Comparison of ENCODE assay signal across 20 cellular contexts in genomic region chr2:118971245-118972122, GRCh38. TPM values are rescaled to one million over a fixed set of nuclear protein-coding genes. Genes with fewer than 3 reads are reported as not detected.
A peak's percentile ranks its signal among the peaks of the same experiment; 100 is the strongest.
DNase-seq lines count a peak whose midpoint lies in the region; ATAC-seq and TF ChIP-seq lines count a peak whose summit lies in the region.
"Had no signal": no experiment of that assay in that cellular context is flagged by ENCODE, and none has a peak within 500 bp of the region (broad histone marks: within the 10 kb centered on the region; RNA-seq: fewer than 3 reads in every experiment).

No MANE protein-coding gene starts in this region.

- intact Hi-C loops in upper lobe of right lung (cut with DNase I), result no loop called here
- intact Hi-C loops in activated T-helper 1 cell treated with anti-CD3 and anti-CD28 coated beads, Interleukin-12 subunit alpha, Interleukin-12 subunit beta, Interleukin-2, Interleukin-4 antibody, amounts not matched to agents 30 ng/mL and 10 ng/mL and 1 ng/mL, durations not matched to agents 14 hours and 24 hours and 36 hours (cut with micrococcal nuclease), result no loop called here

- CTCF ChIA-PET in WTC11 (lab: Charles Lee), result interaction anchor here (1.4 kb wide), 1 partner anchor 90 kb away, joined by 4 read pairs; no protein-coding TSS in a partner anchor

- H3K4me3 Mint-ChIP-seq in WTC11, result no peak overlapping the region
- H3K4me3 Mint-ChIP-seq in activated T-helper 1 cell treated with anti-CD3 and anti-CD28 coated beads, Interleukin-12 subunit alpha, Interleukin-12 subunit beta, Interleukin-2, Interleukin-4 antibody, amounts not matched to agents 30 ng/mL and 10 ng/mL and 1 ng/mL, durations not matched to agents 14 hours and 24 hours and 36 hours, result no peak overlapping the region
- H3K4me3 Mint-ChIP-seq: nephron progenitor cell, T-helper 17 cell had no signal

- peaks cover 7% of the 10 kb centered on the region for H3K4me1 Mint-ChIP-seq in WTC11
- H3K4me1 Mint-ChIP-seq in activated T-helper 1 cell treated with anti-CD3 and anti-CD28 coated beads, Interleukin-12 subunit alpha, Interleukin-12 subunit beta, Interleukin-2, Interleukin-4 antibody, amounts not matched to agents 30 ng/mL and 10 ng/mL and 1 ng/mL, durations not matched to agents 14 hours and 24 hours and 36 hours (ENCODE audit: low read depth), result no peaks in the 10 kb centered on the region

- no peaks in the 10 kb centered on the region for H3K36me3 ChIP-seq in H7 (replicated peaks; ENCODE audit: control insufficient read depth, insufficient read depth, low read length)
- no peaks in the 10 kb centered on the region for H3K36me3 ChIP-seq in upper lobe of right lung
- H3K36me3 ChIP-seq: adrenal gland, gastroesophageal sphincter, MG63, SJCRH30 had no signal

- H3K27ac ChIP-seq in upper lobe of right lung, result peak overlapping the region; percentile 0
- H3K27ac ChIP-seq: adrenal gland, gastroesophageal sphincter, SJCRH30 had no signal

- H3K27me3 Mint-ChIP-seq in WTC11 (ENCODE audit: low read depth), result peaks cover 37% of the 10 kb centered on the region
- H3K27me3 Mint-ChIP-seq in activated T-helper 1 cell treated with anti-CD3 and anti-CD28 coated beads, Interleukin-12 subunit alpha, Interleukin-12 subunit beta, Interleukin-2, Interleukin-4 antibody, amounts not matched to agents 30 ng/mL and 10 ng/mL and 1 ng/mL, durations not matched to agents 14 hours and 24 hours and 36 hours (ENCODE audit: insufficient read depth), result peaks cover 3% of the 10 kb centered on the region

- peaks cover 16% of the 10 kb centered on the region for H3K4me1 ChIP-seq in upper lobe of right lung
- H3K4me1 ChIP-seq: adrenal gland, gastroesophageal sphincter, SJCRH30 had no signal

- TF ChIP-seq CTCF in WTC11 (IDR thresholded peaks at IDR 0.05) (no peak), upper lobe of right lung (IDR thresholded peaks at IDR 0.05) (no peak)

- H3K36me3 Mint-ChIP-seq in WTC11, result no peaks in the 10 kb centered on the region
- H3K36me3 Mint-ChIP-seq in activated T-helper 1 cell treated with anti-CD3 and anti-CD28 coated beads, Interleukin-12 subunit alpha, Interleukin-12 subunit beta, Interleukin-2, Interleukin-4 antibody, amounts not matched to agents 30 ng/mL and 10 ng/mL and 1 ng/mL, durations not matched to agents 14 hours and 24 hours and 36 hours (ENCODE audit: low read depth), result no peaks in the 10 kb centered on the region

- H3K9me3 Mint-ChIP-seq in WTC11, result peaks cover 2% of the 10 kb centered on the region; the same call in 1 of the 2 replicates
- no peaks in the 10 kb centered on the region for H3K9me3 Mint-ChIP-seq in activated T-helper 1 cell treated with anti-CD3 and anti-CD28 coated beads, Interleukin-12 subunit alpha, Interleukin-12 subunit beta, Interleukin-2, Interleukin-4 antibody, amounts not matched to agents 30 ng/mL and 10 ng/mL and 1 ng/mL, durations not matched to agents 14 hours and 24 hours and 36 hours
- H3K9me3 Mint-ChIP-seq: nephron progenitor cell had no signal

- POLR2A ChIA-PET in WTC11 (lab: Charles Lee), result no interaction called here

- no peaks in the 10 kb centered on the region for H3K9me3 ChIP-seq in upper lobe of right lung
- H3K9me3 ChIP-seq: adrenal gland, MG63, SJCRH30 had no signal

- no peak overlapping the region for H3K27ac Mint-ChIP-seq in WTC11
- no peak overlapping the region for H3K27ac Mint-ChIP-seq in activated T-helper 1 cell treated with anti-CD3 and anti-CD28 coated beads, Interleukin-12 subunit alpha, Interleukin-12 subunit beta, Interleukin-2, Interleukin-4 antibody, amounts not matched to agents 30 ng/mL and 10 ng/mL and 1 ng/mL, durations not matched to agents 14 hours and 24 hours and 36 hours
- H3K27ac Mint-ChIP-seq: nephron progenitor cell, T-helper 17 cell had no signal

- H3K27me3 ChIP-seq in H7 (ENCODE audit: control insufficient read depth, insufficient read depth, low read length) (peaks cover 6% of the 10 kb centered on the region), upper lobe of right lung (no peaks in the 10 kb centered on the region)
- H3K27me3 ChIP-seq: adrenal gland, MG63 had no signal

- peak; percentile 60 for ATAC-seq in WTC11
- no peak for ATAC-seq in upper lobe of right lung

- DNase-seq in H7 (peak; percentile 38), WTC11 (ENCODE audit: low spot score) (no peak), islet precursor cell (peak; percentile 78), upper lobe of right lung (no peak), hepatic stellate cell (ENCODE audit: low spot score) (no peak), HCEC 1CT (no peak)
- no peak for DNase-seq in activated T-helper 1 cell treated with anti-CD3 and anti-CD28 coated beads, Interleukin-12 subunit alpha, Interleukin-12 subunit beta, Interleukin-2, Interleukin-4 antibody, amounts not matched to agents 30 ng/mL and 10 ng/mL and 1 ng/mL, durations not matched to agents 14 hours and 24 hours and 36 hours (ENCODE audit: low spot score)
- DNase-seq: activated CD4-positive, alpha-beta T cell treated with anti-CD3 and anti-CD28 coated beads, Interleukin-2, amount 50 U/mL, for 4 hours; activated CD8-positive, alpha-beta memory T cell treated with anti-CD3 and anti-CD28 coated beads, Interleukin-2, amount 50 U/mL, for 48 hours; activated effector memory CD4-positive, alpha-beta T cell treated with anti-CD3 and anti-CD28 coated beads, Interleukin-2, amount 50 U/mL, for 16 hours; DND-41; IMR-90; MG63; NCI-H774; nephron progenitor cell; posterior cingulate gyrus; SJCRH30; T-helper 17 cell had no signal

- H3K4me3 ChIP-seq in H7 (ENCODE audit: insufficient read depth, low read depth, low read length), result no peak overlapping the region
- H3K4me3 ChIP-seq in upper lobe of right lung, result no peak overlapping the region
- H3K4me3 ChIP-seq: adrenal gland, gastroesophageal sphincter, MG63, SJCRH30 had no signal

TF ChIP-seq in WTC11, 78 proteins besides CTCF, POLR2A, EP300 and RAD21:
- TF ChIP-seq PREB (CRISPR knock-in tag; IDR thresholded peaks at IDR 0.05; ENCODE audit: borderline replicate concordance) (no peak), HMGA2 (CRISPR knock-in tag; IDR thresholded peaks at IDR 0.05) (no peak), OVOL2 (CRISPR knock-in tag; IDR thresholded peaks at IDR 0.05; ENCODE audit: borderline replicate concordance) (no peak), ZNF263 (CRISPR knock-in tag; IDR thresholded peaks at IDR 0.05; ENCODE audit: low read depth) (no peak)

RNA-seq across cellular contexts. Expression of gene MARCO, which starts 29.5 kb away (rescaled TPM):
- total RNA-seq in H7 (2014; rRNA removed; shearing (Covaris generic)), result not detected in 2 replicates
- total RNA-seq in WTC11 (2021) (0.11 to 0.39 TPM in 2 of 3 replicates, not detected in the other), upper lobe of right lung (165 TPM)
- not detected in 2 replicates for total RNA-seq in activated T-helper 1 cell treated with anti-CD3 and anti-CD28 coated beads, Interleukin-12 subunit alpha, Interleukin-12 subunit beta, Interleukin-2, Interleukin-4 antibody, amounts not matched to agents 30 ng/mL and 10 ng/mL and 1 ng/mL, durations not matched to agents 14 hours and 24 hours and 36 hours
- total RNA-seq: IMR-90, SJCRH30, T-helper 17 cell had no signal

Comparison
In these comparisons a context has a peak if more than half of its experiments do, and no peak if none do; other contexts are left out.
1. DNase-seq: peak in H7 (single experiment) and islet precursor cell (single experiment); none in WTC11 (single experiment), upper lobe of right lung (single experiment), hepatic stellate cell (single experiment), activated T-helper 1 cell treated with anti-CD3 and anti-CD28 coated beads, Interleukin-12 subunit alpha, Interleukin-12 subunit beta, Interleukin-2, Interleukin-4 antibody, amounts not matched to agents 30 ng/mL and 10 ng/mL and 1 ng/mL, durations not matched to agents 14 hours and 24 hours and 36 hours (single experiment) and HCEC 1CT (single experiment).
2. RNA of gene MARCO, which starts 29.5 kb away (total RNA-seq): 165 TPM in upper lobe of right lung (single experiment); 0.11 to 0.39 TPM in WTC11, not detected in H7 and not detected in activated T-helper 1 cell treated with anti-CD3 and anti-CD28 coated beads, Interleukin-12 subunit alpha, Interleukin-12 subunit beta, Interleukin-2, Interleukin-4 antibody, amounts not matched to agents 30 ng/mL and 10 ng/mL and 1 ng/mL, durations not matched to agents 14 hours and 24 hours and 36 hours; every median in the first group is over 100 times any median in the second.